Comparison of ENCODE assay signal across 19 cellular contexts in the genomic region with DNA sequence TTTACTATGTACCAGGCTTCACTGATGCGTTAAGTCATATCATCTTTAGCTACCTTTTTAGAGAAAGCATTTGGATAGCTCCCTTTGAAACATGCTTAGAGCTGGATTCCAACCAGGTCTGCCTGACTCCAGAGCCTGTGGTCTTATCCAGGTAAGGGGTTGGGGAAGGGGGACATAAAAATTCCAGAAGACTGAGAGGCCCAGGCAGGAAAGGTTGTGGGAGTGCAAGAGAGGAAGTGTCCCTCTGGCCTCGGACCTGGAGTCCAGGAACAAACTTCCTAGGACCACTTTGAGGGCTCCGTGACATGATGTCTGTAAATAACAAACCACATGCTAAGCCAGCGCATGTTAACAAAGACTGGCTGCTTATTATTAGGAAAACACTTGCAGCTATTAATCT.
"Had no signal": no experiment of that assay in that cellular context is flagged by ENCODE, and none has a peak within 500 bp of the region (broad histone marks: within the 10 kb centered on the region; RNA-seq: fewer than 3 reads in every experiment).

No MANE protein-coding gene starts in this region.

- DNase-seq: IMR-90, KG1, MG63, NCI-H1092, NCI-H1105 treated with DMSO at 0.1 percent for 48 hours, NCI-H1436, NCI-H187, NCI-H2029, NCI-H2081 treated with DMSO at 0.1 percent for 48 hours, NCI-H2171, NCI-H226, NCI-H446, NCI-H510A, NCI-H524 treated with DMSO at 0.1 percent for 48 hours, NCI-H69, NCI-H774, RPMI8226, SHP77, SK-N-SH had no signal

- H3K9me3 ChIP-seq: MG63, SK-N-SH had no signal

- H3K4me3 ChIP-seq: MG63 had no signal

- H3K36me3 ChIP-seq: MG63 had no signal
